16 cellular contexts compared by ENCODE assay signal in the genomic region with DNA sequence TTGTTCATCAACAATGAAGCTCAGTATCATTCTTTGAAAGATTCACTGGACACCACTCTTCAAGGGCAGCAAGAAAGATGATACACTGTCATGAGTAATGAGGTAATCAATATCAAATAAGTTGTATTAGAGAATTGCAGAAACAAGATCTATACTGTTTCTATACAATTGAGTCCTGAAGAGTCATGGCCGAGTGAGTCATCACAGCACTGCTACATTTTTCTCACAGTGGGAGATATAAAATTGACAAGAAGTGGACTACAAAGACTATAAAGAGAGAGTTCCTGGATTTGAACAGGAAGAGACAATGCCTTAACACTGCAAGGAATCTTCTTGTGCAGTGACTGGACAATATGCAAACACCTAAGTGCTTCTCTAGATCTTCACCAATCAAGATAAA.
DNase-seq lines count a peak whose midpoint lies in the region; ATAC-seq, FAIRE-seq and TF ChIP-seq lines count a peak whose summit lies in the region.
"Had no signal": no experiment of that assay in that cellular context is flagged by ENCODE, and none has a peak within 500 bp of the region (broad histone marks: within the 10 kb centered on the region; RNA-seq: fewer than 3 reads in every experiment).

No MANE protein-coding gene starts in this region.

- H3K9ac ChIP-seq in K562 (ENCODE audit: insufficient read depth in 1 of 2, low read depth in 2 of 2, low read length in 2 of 2) = no peak overlapping the region
- no peak overlapping the region for H3K9ac ChIP-seq in trophoblast cell (ENCODE audit: low read length)

- intact Hi-C loops in K562 (cut with micrococcal nuclease) = no loop called here

- no peak for TF ChIP-seq EP300 in K562 (IDR thresholded peaks at IDR 0.05; ENCODE audit: low read length)

- H2AK5ac ChIP-seq in trophoblast cell (ENCODE audit: low read length) = no peak overlapping the region

- H3K4me1 ChIP-seq in K562 (replicated peaks in 1 of 2; ENCODE audit: control insufficient read depth in 2 of 2, insufficient read depth in 2 of 2, low read length in 2 of 2) (peaks cover 0 to 11% of the 10 kb centered on the region in 2 experiments; a peak in 2 of 5 replicates), trophoblast cell (ENCODE audit: control insufficient read depth in 1 of 2, insufficient read depth in 2 of 2, low read length in 2 of 2) (no peaks in the 10 kb centered on the region)

- BruUV-seq in K562 (replicated peaks; lab: Mats Ljungman, UMichigan) = no TSS peak

- H4K20me1 ChIP-seq in K562 (replicated peaks; ENCODE audit: control insufficient read depth, insufficient read depth, low read length) = no peaks in the 10 kb centered on the region

- TF ChIP-seq CTCF in K562 (IDR thresholded peaks at IDR 0.05 in 2 of 3, conservative IDR thresholded peaks at IDR 0.05 in 1 of 3; ENCODE audit: insufficient read depth in 2 of 3, low read depth in 1 of 3, low read length in 3 of 3) = no peak
- TF ChIP-seq CTCF in mesothelial cell of epicardium (IDR thresholded peaks at IDR 0.05; ENCODE audit: unreplicated experiment) = no peak

- H3K14ac ChIP-seq in trophoblast cell (ENCODE audit: low read length) = no peak overlapping the region

- H3K9me3 Mint-ChIP-seq in mesothelial cell of epicardium = peaks cover 12% of the 10 kb centered on the region
- H3K9me3 Mint-ChIP-seq: CD8-positive, alpha-beta T cell; H9 had no signal

- POLR2A ChIA-PET in K562 (lab: Yijun Ruan, JAX) = no interaction called here

- in situ Hi-C loops in K562 (cut with MboI) = no loop called here

- H3K4me1 Mint-ChIP-seq in mesothelial cell of epicardium = peaks cover 5% of the 10 kb centered on the region
- H3K4me1 Mint-ChIP-seq: IgD-negative memory B cell had no signal

- CTCF ChIA-PET in K562 (lab: Yijun Ruan, JAX; ENCODE audit: low intra/inter-chr PET ratio) = no interaction called here

- TF ChIP-seq POLR2A in K562 (conservative IDR thresholded peaks at IDR 0.05) = no peak

- no peak overlapping the region for H3K18ac ChIP-seq in trophoblast cell (ENCODE audit: low read length)

- peak; percentile 43 for DNase-seq in EH (ENCODE audit: low read depth)
- DNase-seq in HT1080 (ENCODE audit: low read depth) = peak; percentile 71
- DNase-seq in K562 (ENCODE audit: extremely low read depth in 1 of 4, low spot score in 3 of 4) = no peak
- DNase-seq in foreskin melanocyte = peak; percentile 17
- DNase-seq in effector CD4-positive, alpha-beta T cell = no peak
- DNase-seq in trophoblast cell = no peak
- DNase-seq in mesothelial cell of epicardium (ENCODE audit: low spot score in 2 of 2, unreplicated experiment in 2 of 2) = no peak
- no peak for DNase-seq in NCI-H187 treated with DMSO at 0.1 percent for 48 hours (lab: John Stamatoyannopoulos, UW)
- DNase-seq: CD8-positive, alpha-beta T cell; H9; NCI-H2107; NCI-H226; NCI-H69; NK-92 treated with Interleukin-12 subunit alpha and Interleukin-12 subunit beta, amount 100 ng/mL, for 24 hours had no signal

- no peaks in the 10 kb centered on the region for H3K9me1 ChIP-seq in K562 (ENCODE audit: control insufficient read depth, insufficient read depth, low read length)

- 16% methylated on average over 1 of the region's 1 CpG for WGBS in K562 (ENCODE audit: insufficient coverage, low coverage, missing lambda C conversion rate)
- no CpG with 5 or more reads among the region's 1 CpG for WGBS in trophoblast cell (ENCODE audit: extremely low coverage, insufficient coverage, insufficient read length)

- H3K4me3 Mint-ChIP-seq in mesothelial cell of epicardium = no peak overlapping the region
- H3K4me3 Mint-ChIP-seq: CD8-positive, alpha-beta T cell; H9; IgD-negative memory B cell had no signal

- H4K8ac ChIP-seq in trophoblast cell (ENCODE audit: low read depth, low read length) = no peak overlapping the region

- no peak overlapping the region for H3K27ac Mint-ChIP-seq in mesothelial cell of epicardium
- H3K27ac Mint-ChIP-seq: CD8-positive, alpha-beta T cell; H9; IgD-negative memory B cell had no signal

- H3K27ac ChIP-seq in K562 (ENCODE audit: extremely low read depth, low read depth, low read length) = no peak overlapping the region
- H3K27ac ChIP-seq in trophoblast cell (ENCODE audit: low read depth, low read length) = no peak overlapping the region

- no peaks in the 10 kb centered on the region for H3K36me3 ChIP-seq in K562 (ENCODE audit: control insufficient read depth, insufficient read depth, low read length)
- H3K36me3 ChIP-seq in trophoblast cell (ENCODE audit: control insufficient read depth in 1 of 2, insufficient read depth in 2 of 2, low read length in 2 of 2) = no peaks in the 10 kb centered on the region

- no peak overlapping the region for H2BK12ac ChIP-seq in trophoblast cell (ENCODE audit: low read length)

- FAIRE-seq in K562 (lab: Jason Lieb, UNC) = no peak

- H3K23ac ChIP-seq in trophoblast cell (ENCODE audit: low read length) = no peak overlapping the region

- no peaks in the 10 kb centered on the region for H3K79me2 ChIP-seq in K562 (ENCODE audit: control insufficient read depth, insufficient read depth, low read length)
- H3K79me2 ChIP-seq in trophoblast cell (ENCODE audit: control insufficient read depth, insufficient read depth, low read length, poor library complexity) = no peaks in the 10 kb centered on the region

- H3K4me2 ChIP-seq in K562 (ENCODE audit: insufficient read depth, low read length) (no peak overlapping the region), trophoblast cell (ENCODE audit: low read length) (no peak overlapping the region)

- H3K4me3 ChIP-seq in K562 = no peak overlapping the region
- H3K4me3 ChIP-seq in trophoblast cell (ENCODE audit: low read depth, low read length) = no peak overlapping the region

- H3K9me3 ChIP-seq in K562 (replicated peaks; ENCODE audit: control insufficient read depth, insufficient read depth, low read depth, low read length) = no peaks in the 10 kb centered on the region
- H3K9me3 ChIP-seq in trophoblast cell (ENCODE audit: insufficient read depth, low read depth, low read length) = no peaks in the 10 kb centered on the region

- H2BK5ac ChIP-seq in trophoblast cell (ENCODE audit: low read depth, low read length, poor library complexity) = no peak overlapping the region

- H4K91ac ChIP-seq in trophoblast cell (ENCODE audit: low read depth, low read length) = no peak overlapping the region

- H2AFZ ChIP-seq in K562 (ENCODE audit: low read depth, low read length) (no peak overlapping the region), trophoblast cell (ENCODE audit: insufficient read depth, low read length, poor library complexity) (no peak overlapping the region)

- no peak overlapping the region for H3K4ac ChIP-seq in trophoblast cell (ENCODE audit: low read depth, low read length)

- no peaks in the 10 kb centered on the region for H3K79me1 ChIP-seq in trophoblast cell (ENCODE audit: low read length)

- H3K27me3 ChIP-seq in K562 (ENCODE audit: control insufficient read depth in 2 of 2, insufficient read depth in 2 of 2, low read length in 2 of 2) (no peaks in the 10 kb centered on the region), trophoblast cell (ENCODE audit: insufficient read depth, low read length) (no peaks in the 10 kb centered on the region)

- TF ChIP-seq RAD21 in K562 (CRISPR knock-in tag; conservative IDR thresholded peaks at IDR 0.05 in 1 of 2, IDR thresholded peaks at IDR 0.05 in 1 of 2) = no peak

- no peaks in the 10 kb centered on the region for H3K27me3 Mint-ChIP-seq in mesothelial cell of epicardium (ENCODE audit: low read depth)

- no peak overlapping the region for H2BK120ac ChIP-seq in trophoblast cell (ENCODE audit: insufficient read depth, low read length, poor library complexity)

- no peak for ATAC-seq in K562
- ATAC-seq: CD8-positive, alpha-beta T cell; Right ventricle myocardium inferior had no signal

- H4K12ac ChIP-seq in trophoblast cell (ENCODE audit: low read depth, low read length) = no peak overlapping the region

- H3K36me3 Mint-ChIP-seq in mesothelial cell of epicardium = no peaks in the 10 kb centered on the region
- H3K36me3 Mint-ChIP-seq: CD8-positive, alpha-beta T cell had no signal

TF ChIP-seq in K562, 482 proteins besides CTCF, POLR2A, EP300 and RAD21:
- TF ChIP-seq, protein P1, sequence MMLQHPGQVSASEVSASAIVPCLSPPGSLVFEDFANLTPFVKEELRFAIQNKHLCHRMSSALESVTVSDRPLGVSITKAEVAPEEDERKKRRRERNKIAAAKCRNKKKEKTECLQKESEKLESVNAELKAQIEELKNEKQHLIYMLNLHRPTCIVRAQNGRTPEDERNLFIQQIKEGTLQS (IDR thresholded peaks at IDR 0.05) = peak; percentile 69
- TF ChIP-seq, protein P1 (CRISPR knock-in tag; conservative IDR thresholded peaks at IDR 0.05) = no peak
- no peak for TF ChIP-seq PPARD (CRISPR knock-in tag; IDR thresholded peaks at IDR 0.05)
- TF ChIP-seq BACH1 (tag; IDR thresholded peaks at IDR 0.05) = no peak
- no peak for TF ChIP-seq ELF2 (CRISPR knock-in tag; IDR thresholded peaks at IDR 0.05)
- 0 out of 2 replicates have a peak, but pooled peaks have one; percentile 20 for TF ChIP-seq MAFG (tag; conservative IDR thresholded peaks at IDR 0.05)
- peak; percentile 76 for TF ChIP-seq JUND (IDR thresholded peaks at IDR 0.05; ENCODE audit: borderline replicate concordance, low read depth, low read length)
- peak; percentile 76; the same call in 2 of the 3 replicates for TF ChIP-seq JUND (tag; IDR thresholded peaks at IDR 0.05; ENCODE audit: borderline replicate concordance, low read depth, low read length)
- TF ChIP-seq FOSL1 (tag; conservative IDR thresholded peaks at IDR 0.05) = peak; percentile 74
- TF ChIP-seq SOX6 (IDR thresholded peaks at IDR 0.05) = peak; percentile 28
- peak; percentile 39; the same call in 1 of the 2 replicates for TF ChIP-seq NFE2 (IDR thresholded peaks at IDR 0.05; ENCODE audit: low read depth)

Comparison
In these comparisons a context has a peak if more than half of its experiments do, and no peak if none do; other contexts are left out.
1. DNase-seq: peak in EH (single experiment), HT1080 (single experiment) and foreskin melanocyte (single experiment); none in K562 (0 of 4), effector CD4-positive, alpha-beta T cell (single experiment), trophoblast cell (0 of 2), mesothelial cell of epicardium (0 of 2) and NCI-H187 treated with DMSO at 0.1 percent for 48 hours (single experiment).